Comparison of ENCODE assay signal across 24 cellular contexts in the genomic region with DNA sequence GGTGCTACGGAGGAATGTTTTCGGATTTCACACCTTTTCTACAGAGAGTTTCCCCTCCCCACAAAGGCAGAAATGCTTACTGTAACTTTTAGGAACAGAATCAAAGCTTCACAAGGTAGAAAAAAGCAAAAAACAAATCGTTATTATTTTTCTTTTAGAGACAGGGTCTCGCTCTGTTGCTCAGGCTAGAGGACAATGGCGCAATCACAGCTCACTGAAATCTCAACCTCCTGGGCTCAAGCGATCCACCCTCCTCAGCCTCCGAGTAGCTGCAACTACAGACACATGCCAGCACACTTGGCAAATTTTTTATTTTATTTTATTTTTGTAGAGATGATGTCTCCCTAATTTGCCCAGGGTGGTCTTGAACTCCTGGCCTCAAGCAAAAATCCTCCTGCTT.
"Had no signal": no experiment of that assay in that cellular context is flagged by ENCODE, and none has a peak within 500 bp of the region (broad histone marks: within the 10 kb centered on the region; RNA-seq: fewer than 3 reads in every experiment).

No MANE protein-coding gene starts in this region.

- H3K9me3 ChIP-seq: esophagus squamous epithelium, heart right ventricle had no signal

- H3K4me3 ChIP-seq: esophagus squamous epithelium, heart right ventricle had no signal

- DNase-seq: activated CD4-positive, alpha-beta memory T cell treated with anti-CD3 and anti-CD28 coated beads, Interleukin-2, amount 10 ng/mL, durations not matched to agents 7 days and 5 days; activated CD4-positive, alpha-beta T cell treated with anti-CD3 and anti-CD28 coated beads for 1 hour; activated CD4-positive, alpha-beta T cell treated with anti-CD3 and anti-CD28 coated beads for 4 hours; activated CD4-positive, alpha-beta T cell treated with anti-CD3 and anti-CD28 coated beads, Interleukin-2, amount 10 ng/mL, durations not matched to agents 7 days and 5 days; activated CD4-positive, alpha-beta T cell treated with anti-CD3 and anti-CD28 coated beads, Interleukin-2, amount 50 U/mL, for 4 hours; activated CD8-positive, alpha-beta memory T cell treated with anti-CD3 and anti-CD28 coated beads for 24 hours; activated effector memory CD4-positive, alpha-beta T cell treated with Interleukin-2 at 50 U/mL for 16 hours; activated gamma-delta T cell treated with Interleukin-2 at 50 U/mL for 16 hours; activated naive CD4-positive, alpha-beta T cell treated with anti-CD3 and anti-CD28 coated beads, Interleukin-2, amount 50 U/mL, for 16 hours; activated naive CD4-positive, alpha-beta T cell treated with Interleukin-2 at 50 U/mL for 16 hours; activated T-cell treated with anti-CD3 and anti-CD28 coated beads, Interleukin-2, amount 50 U/mL, for 4 hours; amniotic stem cell; anterior cingulate cortex; brain microvascular endothelial cell; cortex of kidney; dermis blood vessel endothelial cell; effector CD4-positive, alpha-beta T cell; effector memory CD8-positive, alpha-beta T cell; esophagus squamous epithelium; foreskin melanocyte; heart right ventricle; T-helper 2 cell had no signal

- H3K36me3 ChIP-seq: brain microvascular endothelial cell, esophagus squamous epithelium, heart right ventricle had no signal

- ATAC-seq: activated T-cell treated with anti-CD3 and anti-CD28 coated beads, Interleukin-2, amount 50 U/mL, for 4 hours; activated T-helper 17 cell treated with anti-CD3 and anti-CD28 coated beads, Interleukin-2, amount 50 U/mL, for 72 hours; effector memory CD8-positive, alpha-beta T cell; heart right ventricle; WTC11 had no signal

- H3K4me1 ChIP-seq: esophagus squamous epithelium, heart right ventricle had no signal

- H3K27ac ChIP-seq: brain microvascular endothelial cell, esophagus squamous epithelium, heart right ventricle had no signal

- H3K27me3 ChIP-seq: brain microvascular endothelial cell, esophagus squamous epithelium, heart right ventricle had no signal
